9 cellular contexts compared by ENCODE assay signal in the genomic region with DNA sequence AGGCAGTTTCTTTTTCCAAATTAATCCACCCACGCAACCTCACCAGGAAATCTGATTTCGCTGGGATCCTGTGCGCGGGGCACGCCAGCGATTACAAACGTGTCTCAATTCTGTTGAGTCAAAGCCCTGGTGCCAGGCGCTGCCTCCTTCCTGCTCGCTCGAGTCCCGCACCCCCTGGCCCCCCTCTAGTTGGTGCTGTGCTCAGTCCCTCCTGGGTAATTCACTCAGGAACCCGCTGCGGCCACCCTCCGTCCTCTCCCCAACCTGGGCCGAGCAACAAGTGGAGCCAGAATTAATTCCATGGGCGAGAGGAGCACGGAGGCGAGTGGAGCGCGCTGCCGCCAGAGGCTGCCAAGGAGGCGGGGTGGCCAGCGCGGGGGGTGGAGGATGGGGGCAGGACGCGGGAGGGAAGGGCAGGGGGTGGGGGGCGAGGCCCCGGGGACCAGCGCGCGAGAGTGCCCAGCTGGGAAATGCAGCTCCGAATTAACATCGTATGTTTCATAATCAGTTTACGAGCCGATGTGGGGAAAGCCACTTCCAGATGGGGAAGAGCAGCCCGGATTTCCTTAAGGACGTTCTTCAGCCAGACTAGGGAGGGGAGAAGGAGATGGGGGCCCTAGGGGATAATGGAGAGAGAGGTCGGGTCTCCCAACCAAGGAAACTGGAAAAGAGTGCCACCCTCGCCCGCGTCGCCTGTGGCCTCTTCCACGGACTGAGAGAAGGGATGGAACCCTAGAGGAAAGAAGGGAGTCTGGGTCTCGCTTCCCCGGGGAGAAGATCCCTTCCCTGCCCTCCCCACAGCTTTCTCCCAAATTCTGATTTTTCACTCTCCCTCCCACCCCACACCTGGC. TPM values are rescaled to one million over a fixed set of nuclear protein-coding genes. Genes with fewer than 3 reads are reported as not detected.
A peak's percentile ranks its signal among the peaks of the same experiment; 100 is the strongest.
DNase-seq lines count a peak whose midpoint lies in the region; ATAC-seq and TF ChIP-seq lines count a peak whose summit lies in the region.
"Had no signal": no experiment of that assay in that cellular context is flagged by ENCODE, and none has a peak within 500 bp of the region (broad histone marks: within the 10 kb centered on the region; RNA-seq: fewer than 3 reads in every experiment).

No MANE protein-coding gene starts in this region.

- peak; percentile 92 for DNase-seq in GM03348 (ENCODE audit: low spot score)
- peak; percentile 88 for DNase-seq in amniotic epithelial cell (ENCODE audit: low read depth)
- DNase-seq in right atrium auricular region (ENCODE audit: low spot score): no peak
- DNase-seq in retinal pigment epithelial cell (ENCODE audit: low read depth): no peak
- no peak for DNase-seq in mesenteric fat pad (ENCODE audit: low spot score)
- DNase-seq in NCI-H2029 treated with DMSO at 0.1 percent for 48 hours (lab: John Stamatoyannopoulos, UW): no peak
- DNase-seq: effector CD8-positive, alpha-beta T cell had no signal

- H3K4me3 ChIP-seq in right atrium auricular region (peak overlapping the region; percentile 34 to 46), retinal pigment epithelial cell (ENCODE audit: low read length) (peak overlapping the region; percentile 60)

- no peaks in the 10 kb centered on the region for H3K36me3 ChIP-seq in right atrium auricular region

- H3K27me3 ChIP-seq in right atrium auricular region: no peaks in the 10 kb centered on the region

- ATAC-seq in HG02798 (IDR thresholded peaks at IDR 0.05; ENCODE audit: poor library complexity, unreplicated experiment) (no peak), GM21390 (IDR thresholded peaks at IDR 0.05; ENCODE audit: unreplicated experiment) (no peak)

- peaks cover 0 to 30% of the 10 kb centered on the region in 2 donors for H3K4me1 ChIP-seq in right atrium auricular region

- no peak for TF ChIP-seq CTCF in right atrium auricular region (IDR thresholded peaks at IDR 0.05)
- no peak for TF ChIP-seq CTCF in retinal pigment epithelial cell (conservative IDR thresholded peaks at IDR 0.05; ENCODE audit: low read depth, low read length)

- no peaks in the 10 kb centered on the region for H3K9me3 ChIP-seq in right atrium auricular region

- H3K27ac ChIP-seq in right atrium auricular region: no peak overlapping the region

RNA-seq across cellular contexts. Expression of a gene that starts 5.8 kb away (rescaled TPM):
- 1 to 10 TPM; 2.8 to 8.0 TPM for total RNA-seq in right atrium auricular region
- total RNA-seq in mesenteric fat pad: 1.7 TPM

Comparison
In these comparisons a context has a peak if more than half of its experiments do, and no peak if none do; other contexts are left out.
1. DNase-seq: peak in GM03348 (single experiment) and amniotic epithelial cell (single experiment); none in right atrium auricular region (single experiment), retinal pigment epithelial cell (single experiment), mesenteric fat pad (single experiment) and NCI-H2029 treated with DMSO at 0.1 percent for 48 hours (single experiment).